27 cellular contexts compared by ENCODE assay signal in the genomic region with DNA sequence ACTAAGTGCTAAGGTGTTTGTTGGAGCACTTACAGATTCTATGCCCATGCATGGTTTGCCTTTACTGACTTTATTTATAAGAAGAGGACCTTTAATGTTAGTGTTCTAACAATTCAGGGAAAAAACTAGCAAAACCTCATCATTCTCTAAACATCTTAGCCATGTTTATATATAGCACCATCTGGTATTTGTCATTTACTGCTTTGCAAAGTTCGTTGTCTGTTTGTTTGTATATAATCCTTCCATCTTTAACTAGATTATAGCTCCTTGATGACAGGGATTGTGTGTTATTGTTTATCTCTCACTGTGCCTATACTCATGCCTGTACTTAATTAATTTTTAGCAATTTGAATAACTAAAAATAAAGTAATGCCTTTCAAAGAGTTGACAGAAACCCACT.
"Had no signal": no experiment of that assay in that cellular context is flagged by ENCODE, and none has a peak within 500 bp of the region (broad histone marks: within the 10 kb centered on the region; RNA-seq: fewer than 3 reads in every experiment).

No MANE protein-coding gene starts in this region.

- H3K9me3 Mint-ChIP-seq: effector memory CD8-positive, alpha-beta T cell; nephron; neural progenitor cell; stimulated activated effector memory CD8-positive, alpha-beta T cell treated with anti-CD3 and anti-CD28 coated beads, Interleukin-12 subunit alpha, Interleukin-12 subunit beta, amount 100 ng/mL, for 72 hours had no signal

- ATAC-seq: effector memory CD8-positive, alpha-beta T cell; gastroesophageal sphincter; heart left ventricle; left lobe of liver; naive thymus-derived CD4-positive, alpha-beta T cell; right lobe of liver; stimulated activated effector memory CD8-positive, alpha-beta T cell treated with anti-CD3 and anti-CD28 coated beads, Interleukin-12 subunit alpha, Interleukin-12 subunit beta, amount 100 ng/mL, for 72 hours had no signal

- DNase-seq: cortex of kidney; effector memory CD8-positive, alpha-beta T cell; erythroblast; esophagus squamous epithelium; foreskin fibroblast; heart left ventricle; kidney; mesendoderm; midbrain; naive thymus-derived CD4-positive, alpha-beta T cell; right lobe of liver; small intestine; stimulated activated CD4-positive, alpha-beta T cell treated with anti-CD3 and anti-CD28 coated beads, Interleukin-12 subunit alpha, Interleukin-12 subunit beta, amount 100 ng/mL, for 4 hours; stimulated activated CD4-positive, alpha-beta T cell treated with anti-CD3 and anti-CD28 coated beads, Interleukin-1b, Interleukin-23, amount 100 ng/mL, for 48 hours; stimulated activated CD4-positive, alpha-beta T cell treated with anti-CD3 and anti-CD28 coated beads, Interleukin-4, amount 100 ng/mL, for 24 hours; stimulated activated naive CD4-positive, alpha-beta T cell treated with Interleukin-2 at 50 U/mL for 16 hours; stomach; thyroid gland; trophoblast cell had no signal

- H3K4me1 Mint-ChIP-seq: naive thymus-derived CD4-positive, alpha-beta T cell; nephron; stimulated activated effector memory CD8-positive, alpha-beta T cell treated with anti-CD3 and anti-CD28 coated beads, Interleukin-12 subunit alpha, Interleukin-12 subunit beta, amount 100 ng/mL, for 72 hours had no signal

- H3K36me3 ChIP-seq: neural progenitor cell, right lobe of liver, thyroid gland had no signal

- H3K4me3 ChIP-seq: esophagus squamous epithelium, gastroesophageal sphincter, heart left ventricle, hepatocyte, neural progenitor cell, right lobe of liver, stomach, thyroid gland had no signal

- H3K4me2 ChIP-seq: hepatocyte, neural progenitor cell had no signal

- H3K27me3 Mint-ChIP-seq: effector memory CD8-positive, alpha-beta T cell; progenitor cell of endocrine pancreas had no signal

- H3K4me1 ChIP-seq: esophagus squamous epithelium, gastroesophageal sphincter, heart left ventricle, parathyroid adenoma, right lobe of liver, thyroid gland had no signal

- H2AFZ ChIP-seq: hepatocyte, neural progenitor cell, parathyroid adenoma had no signal

- H3K36me3 Mint-ChIP-seq: naive thymus-derived CD4-positive, alpha-beta T cell; stimulated activated effector memory CD8-positive, alpha-beta T cell treated with anti-CD3 and anti-CD28 coated beads, Interleukin-12 subunit alpha, Interleukin-12 subunit beta, amount 100 ng/mL, for 72 hours had no signal

- H3K27me3 ChIP-seq: esophagus squamous epithelium, gastroesophageal sphincter, heart left ventricle, hepatocyte, neural progenitor cell, right lobe of liver, stomach, thyroid gland had no signal

- H3K27ac Mint-ChIP-seq: effector memory CD8-positive, alpha-beta T cell; naive thymus-derived CD4-positive, alpha-beta T cell; nephron; neural progenitor cell; progenitor cell of endocrine pancreas; stimulated activated effector memory CD8-positive, alpha-beta T cell treated with anti-CD3 and anti-CD28 coated beads, Interleukin-12 subunit alpha, Interleukin-12 subunit beta, amount 100 ng/mL, for 72 hours had no signal

- H3K27ac ChIP-seq: esophagus squamous epithelium, gastroesophageal sphincter, heart left ventricle, hepatocyte, neural progenitor cell, parathyroid adenoma, right lobe of liver, stomach, thyroid gland had no signal

- H3K9me3 ChIP-seq: esophagus squamous epithelium, gastroesophageal sphincter, heart left ventricle, right lobe of liver, stomach, thyroid gland had no signal

- H3K4me3 Mint-ChIP-seq: effector memory CD8-positive, alpha-beta T cell; naive thymus-derived CD4-positive, alpha-beta T cell; nephron; neural progenitor cell; stimulated activated effector memory CD8-positive, alpha-beta T cell treated with anti-CD3 and anti-CD28 coated beads, Interleukin-12 subunit alpha, Interleukin-12 subunit beta, amount 100 ng/mL, for 72 hours had no signal

- H3K79me2 ChIP-seq: hepatocyte, parathyroid adenoma had no signal

- H3K9ac ChIP-seq: neural progenitor cell, parathyroid adenoma had no signal
